ENCODE assay signal across 8 cellular contexts in genomic region chr13:97432232-97432916, GRCh38. TPM values are rescaled to one million over a fixed set of nuclear protein-coding genes. Genes with fewer than 3 reads are reported as not detected.
DNase-seq lines count a peak whose midpoint lies in the region; ATAC-seq, FAIRE-seq and TF ChIP-seq lines count a peak whose summit lies in the region.

No MANE protein-coding gene starts in this region.

- H3K4me3 ChIP-seq in BJ (ENCODE audit: low read depth, low read length) (peak overlapping the region; percentile 57), bronchial epithelial cell (ENCODE audit: low read depth, low read length) (peak overlapping the region; percentile 63)

- H3K9me3 Mint-ChIP-seq in IgD-negative memory B cell: no peaks in the 10 kb centered on the region
- H3K9me3 Mint-ChIP-seq in mesothelial cell of epicardium: no peaks in the 10 kb centered on the region

- H3K27me3 ChIP-seq in BJ (ENCODE audit: control insufficient read depth, insufficient read depth, low read length) (no peaks in the 10 kb centered on the region), bronchial epithelial cell (ENCODE audit: control insufficient read depth, insufficient read depth, low read length) (no peaks in the 10 kb centered on the region)

- TF ChIP-seq CTCF in BJ (IDR thresholded peaks at IDR 0.05; ENCODE audit: insufficient read depth, low read depth, low read length): no peak
- TF ChIP-seq CTCF in bronchial epithelial cell (IDR thresholded peaks at IDR 0.05; ENCODE audit: insufficient read depth, low read length, severe bottlenecking): no peak
- TF ChIP-seq CTCF in mesothelial cell of epicardium (IDR thresholded peaks at IDR 0.05; ENCODE audit: unreplicated experiment): no peak

- H3K27ac Mint-ChIP-seq in IgD-negative memory B cell (peak overlapping the region; percentile 91 to 100 (median 99)), mesothelial cell of epicardium (peak overlapping the region; percentile 99)

- DNase-seq in BJ (ENCODE audit: low read depth) (no peak), bronchial epithelial cell (ENCODE audit: low read depth) (no peak), mesothelial cell of epicardium (ENCODE audit: low spot score in 2 of 2, unreplicated experiment in 2 of 2) (no peak), SIG-M5 (lab: John Stamatoyannopoulos, UW) (no peak), urothelium cell line (ENCODE audit: low spot score) (no peak), Ammon's horn (ENCODE audit: low spot score) (no peak), left colon (no peak)

- H3K36me3 ChIP-seq in BJ (ENCODE audit: control insufficient read depth, insufficient read depth, low read length) (no peaks in the 10 kb centered on the region), bronchial epithelial cell (ENCODE audit: control insufficient read depth, insufficient read depth, low read length) (no peaks in the 10 kb centered on the region)

- no peak for FAIRE-seq in bronchial epithelial cell (lab: Jason Lieb, UNC)
- FAIRE-seq in urothelium cell line (lab: Jason Lieb, UNC): no peak

- ATAC-seq in left colon: no peak

- H3K4me1 Mint-ChIP-seq in IgD-negative memory B cell (peaks cover 8 to 27% (median 11%) of the 10 kb centered on the region in 3 donors), mesothelial cell of epicardium (peaks cover 46% of the 10 kb centered on the region)

- H3K27me3 Mint-ChIP-seq in IgD-negative memory B cell: no peaks in the 10 kb centered on the region
- H3K27me3 Mint-ChIP-seq in mesothelial cell of epicardium (ENCODE audit: low read depth): no peaks in the 10 kb centered on the region

- POLR2A ChIA-PET in BJ (lab: Charles Lee): interaction anchor here (0.6 to 1.1 kb wide), 4 partner anchors 209 to 344 kb away, joined by 3 to 4 read pairs (median 3); partner anchors contain the start of gene MBNL2

- peak overlapping the region; percentile 87 to 100 (median 96) for H3K4me3 Mint-ChIP-seq in IgD-negative memory B cell
- peak overlapping the region; percentile 86 for H3K4me3 Mint-ChIP-seq in mesothelial cell of epicardium

- CTCF ChIA-PET in BJ (lab: Yijun Ruan, JAX): interaction anchor here (1.1 kb wide), 1 partner anchor 209 kb away, joined by 4 read pairs; no protein-coding TSS in a partner anchor

- intact Hi-C loops in left colon (cut with DNase I, micrococcal nuclease): loop anchor here in 1 of 2 donors (10.0 kb wide), 1 partner anchor 208 kb away; the partner anchor contains the start of gene MBNL2

- H3K36me3 Mint-ChIP-seq in IgD-negative memory B cell (no peaks in the 10 kb centered on the region), mesothelial cell of epicardium (no peaks in the 10 kb centered on the region)

RNA-seq across cellular contexts. Expression of gene RAP2A, which starts 1.6 kb away (rescaled TPM):
- polyA plus RNA-seq in BJ (2011; rRNA removed) (8.3 and 10.9 TPM in 2 replicates), IgD-negative memory B cell (1.7 TPM)
- polyA minus RNA-seq in BJ (2011; rRNA and poly(A)+ RNA removed): 24.0 and 26.8 TPM in 2 replicates
- total RNA-seq in bronchial epithelial cell (44.0 and 47.7 TPM in 2 replicates), mesothelial cell of epicardium (28.7 to 31.8 TPM (median 31.3 TPM) in 3 replicates), left colon (10 to 100 TPM; 30.7 to 33.2 TPM)
